9 cellular contexts compared by ENCODE assay signal in genomic region chr4:40395908-40396806, GRCh38.
A peak's percentile ranks its signal among the peaks of the same experiment; 100 is the strongest.
DNase-seq lines count a peak whose midpoint lies in the region; ATAC-seq and TF ChIP-seq lines count a peak whose summit lies in the region.
"Had no signal": no experiment of that assay in that cellular context is flagged by ENCODE, and none has a peak within 500 bp of the region (broad histone marks: within the 10 kb centered on the region; RNA-seq: fewer than 3 reads in every experiment).

No MANE protein-coding gene starts in this region.

- H3K27me3 ChIP-seq in BE2C (no peaks in the 10 kb centered on the region), lower lobe of right lung (ENCODE audit: low read depth) (no peaks in the 10 kb centered on the region), brain microvascular endothelial cell (replicated peaks) (no peaks in the 10 kb centered on the region)

- no peaks in the 10 kb centered on the region for H3K4me1 ChIP-seq in BE2C
- peaks cover 26% of the 10 kb centered on the region for H3K4me1 ChIP-seq in lower lobe of right lung

- in situ Hi-C loops in brain microvascular endothelial cell (cut with HindIII; ENCODE audit: low pct_ligation_motif_present, low sequenced_read_pairs): no loop called here

- no peak overlapping the region for H3K4me3 Mint-ChIP-seq in brain
- H3K4me3 Mint-ChIP-seq: B cell had no signal

- no peaks in the 10 kb centered on the region for H3K27me3 Mint-ChIP-seq in brain
- H3K27me3 Mint-ChIP-seq: B cell had no signal

- H3K9me3 Mint-ChIP-seq in brain: no peaks in the 10 kb centered on the region

- peaks cover 38% of the 10 kb centered on the region for H3K4me1 Mint-ChIP-seq in brain
- H3K4me1 Mint-ChIP-seq: B cell had no signal

- no peaks in the 10 kb centered on the region for H3K9me3 ChIP-seq in BE2C
- no peaks in the 10 kb centered on the region for H3K9me3 ChIP-seq in lower lobe of right lung

- no peak for TF ChIP-seq CTCF in BE2C (IDR thresholded peaks at IDR 0.05; ENCODE audit: low read depth, low read length)
- TF ChIP-seq CTCF in brain (conservative IDR thresholded peaks at IDR 0.05): no peak
- TF ChIP-seq CTCF in lower lobe of right lung (IDR thresholded peaks at IDR 0.05): no peak
- TF ChIP-seq CTCF in brain microvascular endothelial cell (IDR thresholded peaks at IDR 0.05; ENCODE audit: low read depth, low read length, missing control alignments): no peak

- H3K4me3 ChIP-seq in BE2C (ENCODE audit: low read depth, low read length) (no peak overlapping the region), lower lobe of right lung (no peak overlapping the region), brain microvascular endothelial cell (ENCODE audit: low read depth, low read length) (no peak overlapping the region)

- H3K27ac ChIP-seq in lower lobe of right lung: peak overlapping the region; percentile 34
- no peak overlapping the region for H3K27ac ChIP-seq in brain microvascular endothelial cell

- DNase-seq in BE2C (peak; percentile 14), NCI-H1436 treated with DMSO at 0.1 percent for 48 hours (lab: John Stamatoyannopoulos, UW) (peak; percentile 57), lower lobe of right lung (peak; percentile 83), brain microvascular endothelial cell (no peak), SKM-1 (lab: John Stamatoyannopoulos, UW; ENCODE audit: unreplicated experiment) (no peak)
- DNase-seq in activated effector memory CD4-positive, alpha-beta T cell treated with anti-CD3 and anti-CD28 coated beads, Interleukin-2, amount 50 U/mL, for 16 hours: no peak

- no peaks in the 10 kb centered on the region for H3K36me3 ChIP-seq in BE2C
- no peaks in the 10 kb centered on the region for H3K36me3 ChIP-seq in lower lobe of right lung
- no peaks in the 10 kb centered on the region for H3K36me3 ChIP-seq in brain microvascular endothelial cell (replicated peaks)

- ATAC-seq in lower lobe of right lung: peak; percentile 84 to 88
- no peak for ATAC-seq in HG02678 (IDR thresholded peaks at IDR 0.05; ENCODE audit: unreplicated experiment)

- H3K36me3 Mint-ChIP-seq in brain: no peaks in the 10 kb centered on the region

- H3K27ac Mint-ChIP-seq in brain: peak overlapping the region in 3 of 5 experiments; percentile 47 to 79 (median 61)
- H3K27ac Mint-ChIP-seq: B cell had no signal

- intact Hi-C loops in lower lobe of right lung (cut with DNase I): no loop called here

Comparison
In these comparisons a context has a peak if more than half of its experiments do, and no peak if none do; other contexts are left out.
1. DNase-seq: peak in BE2C (single experiment), NCI-H1436 treated with DMSO at 0.1 percent for 48 hours (single experiment) and lower lobe of right lung (single experiment); none in activated effector memory CD4-positive, alpha-beta T cell treated with anti-CD3 and anti-CD28 coated beads, Interleukin-2, amount 50 U/mL, for 16 hours (single experiment), brain microvascular endothelial cell (single experiment) and SKM-1 (single experiment).